In the genomic region with DNA sequence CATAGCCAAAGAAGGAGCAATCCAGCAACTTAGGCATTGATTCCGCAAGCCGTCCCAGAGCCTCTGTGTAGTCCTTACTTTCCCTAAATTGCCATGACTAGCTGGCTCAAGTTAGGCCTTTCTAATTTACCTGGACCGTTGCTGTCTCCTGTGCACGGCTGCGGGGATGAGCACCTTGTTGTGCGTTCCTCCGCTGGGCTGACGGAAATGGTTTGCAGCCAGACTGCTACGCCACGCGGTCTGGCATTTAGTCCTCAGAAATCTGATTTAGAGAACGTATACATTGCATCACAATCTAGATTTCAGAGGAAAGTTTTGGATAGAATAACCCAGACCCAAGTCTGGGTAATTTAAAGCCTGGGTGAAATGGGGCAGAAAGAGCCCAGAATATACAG, we compare ENCODE assay signal across 23 cellular contexts.
DNase-seq lines count a peak whose midpoint lies in the region; ATAC-seq and TF ChIP-seq lines count a peak whose summit lies in the region.
"Had no signal": no experiment of that assay in that cellular context is flagged by ENCODE, and none has a peak within 500 bp of the region (broad histone marks: within the 10 kb centered on the region; RNA-seq: fewer than 3 reads in every experiment).

No MANE protein-coding gene starts in this region.

- peaks cover 29% of the 10 kb centered on the region in 2 donors for H3K4me1 ChIP-seq in mucosa of rectum (ENCODE audit: control insufficient read depth in 2 of 2, insufficient read depth in 2 of 2, low read length in 2 of 2)

- H3K4me3 Mint-ChIP-seq in activated naive CD4-positive, alpha-beta T cell treated with anti-CD3 and anti-CD28 coated beads, Interleukin-2, amount 10 ng/mL, durations not matched to agents 7 days and 5 days = no peak overlapping the region
- peak overlapping the region; percentile 87 for H3K4me3 Mint-ChIP-seq in T-helper 17 cell
- no peak overlapping the region for H3K4me3 Mint-ChIP-seq in osteocyte (ENCODE audit: unreplicated experiment)
- H3K4me3 Mint-ChIP-seq: activated CD8-positive, alpha-beta T cell treated with anti-CD3 and anti-CD28 coated beads for 36 hours; activated naive CD8-positive, alpha-beta T cell had no signal

- H3K4me1 Mint-ChIP-seq in activated naive CD4-positive, alpha-beta T cell treated with anti-CD3 and anti-CD28 coated beads, Interleukin-2, amount 10 ng/mL, durations not matched to agents 7 days and 5 days = peaks cover 53% of the 10 kb centered on the region
- H3K4me1 Mint-ChIP-seq in T-helper 17 cell = peaks cover 35% of the 10 kb centered on the region
- no peaks in the 10 kb centered on the region for H3K4me1 Mint-ChIP-seq in osteocyte (ENCODE audit: unreplicated experiment)

- H3K36me3 ChIP-seq in mucosa of rectum (ENCODE audit: control insufficient read depth in 2 of 2, insufficient read depth in 2 of 2, low read length in 2 of 2) = no peaks in the 10 kb centered on the region
- H3K36me3 ChIP-seq: cardiac muscle cell, thoracic aorta had no signal

- no peaks in the 10 kb centered on the region for H3K9me3 Mint-ChIP-seq in activated naive CD4-positive, alpha-beta T cell treated with anti-CD3 and anti-CD28 coated beads, Interleukin-2, amount 10 ng/mL, durations not matched to agents 7 days and 5 days
- H3K9me3 Mint-ChIP-seq in activated naive CD4-positive, alpha-beta T cell treated with anti-CD3 and anti-CD28 coated beads, Interleukin-2, amount 50 U/mL, for 72 hours = peaks cover 0 to 1% of the 10 kb centered on the region in 2 donors
- no peaks in the 10 kb centered on the region for H3K9me3 Mint-ChIP-seq in osteocyte (ENCODE audit: unreplicated experiment)
- H3K9me3 Mint-ChIP-seq: activated CD8-positive, alpha-beta T cell treated with anti-CD3 and anti-CD28 coated beads for 36 hours; activated T-helper 2 cell treated with anti-CD3 and anti-CD28 coated beads, Interferon-gamma antibody, Interleukin-2, Interleukin-4, amounts not matched to agents 10 μg/mL and 5 μg/mL and 100 μg/mL, durations not matched to agents 14 hours and 24 hours and 36 hours; memory B cell had no signal

- peaks cover 5% of the 10 kb centered on the region for H3K27me3 Mint-ChIP-seq in activated naive CD4-positive, alpha-beta T cell treated with anti-CD3 and anti-CD28 coated beads, Interleukin-2, amount 10 ng/mL, durations not matched to agents 7 days and 5 days
- H3K27me3 Mint-ChIP-seq in T-helper 17 cell (no peaks in the 10 kb centered on the region), osteocyte (ENCODE audit: unreplicated experiment) (peaks cover 2% of the 10 kb centered on the region)
- H3K27me3 Mint-ChIP-seq: activated naive CD8-positive, alpha-beta T cell; memory B cell had no signal

- no peak for ATAC-seq in activated naive CD4-positive, alpha-beta T cell treated with anti-CD3 and anti-CD28 coated beads, Interleukin-2, amount 50 U/mL, for 72 hours
- no peak for ATAC-seq in T-helper 17 cell
- ATAC-seq in HG03045 (IDR thresholded peaks at IDR 0.05; ENCODE audit: unreplicated experiment) = no peak
- ATAC-seq: activated CD8-positive, alpha-beta T cell treated with anti-CD3 and anti-CD28 coated beads for 36 hours; stimulated activated naive CD8-positive, alpha-beta T cell treated with anti-CD3 and anti-CD28 coated beads, Interleukin-15, Interleukin-2, amounts not matched to agents 100 U/mL and 50 U/mL, for 24 hours had no signal

- H3K9ac ChIP-seq in mucosa of rectum (ENCODE audit: low read depth in 1 of 2, low read length in 2 of 2) = peak overlapping the region; percentile 53 to 71
- H3K9ac ChIP-seq: GM23248 had no signal

- H3K27me3 ChIP-seq in mucosa of rectum (ENCODE audit: control insufficient read depth in 2 of 2, insufficient read depth in 2 of 2, low read length in 2 of 2) = no peaks in the 10 kb centered on the region
- H3K27me3 ChIP-seq: cardiac muscle cell had no signal

- H3K9me3 ChIP-seq in T-helper 17 cell (ENCODE audit: control insufficient read depth, low read length, poor library complexity, severe bottlenecking) = no peaks in the 10 kb centered on the region
- no peaks in the 10 kb centered on the region for H3K9me3 ChIP-seq in mucosa of rectum (ENCODE audit: control insufficient read depth in 2 of 2, low read length in 2 of 2)
- H3K9me3 ChIP-seq: thoracic aorta had no signal

- intact Hi-C loops in posterior cingulate gyrus (cut with DNase I) = no loop called here

- H3K4me3 ChIP-seq in mucosa of rectum (ENCODE audit: low read length in 2 of 2) = peak overlapping the region in 1 of 2 donors; percentile 48
- H3K4me3 ChIP-seq: cardiac muscle cell, GM23248, PC-9, thoracic aorta had no signal

- H3K27ac Mint-ChIP-seq in activated naive CD4-positive, alpha-beta T cell treated with anti-CD3 and anti-CD28 coated beads, Interleukin-2, amount 10 ng/mL, durations not matched to agents 7 days and 5 days = peak overlapping the region; percentile 97
- no peak overlapping the region for H3K27ac Mint-ChIP-seq in activated naive CD4-positive, alpha-beta T cell treated with anti-CD3 and anti-CD28 coated beads, Interleukin-2, amount 50 U/mL, for 72 hours
- peak overlapping the region; percentile 92 for H3K27ac Mint-ChIP-seq in T-helper 17 cell
- no peak overlapping the region for H3K27ac Mint-ChIP-seq in osteocyte (ENCODE audit: unreplicated experiment)
- H3K27ac Mint-ChIP-seq: activated CD8-positive, alpha-beta T cell treated with anti-CD3 and anti-CD28 coated beads for 36 hours; activated naive CD8-positive, alpha-beta T cell; activated T-helper 2 cell treated with anti-CD3 and anti-CD28 coated beads, Interferon-gamma antibody, Interleukin-2, Interleukin-4, amounts not matched to agents 10 μg/mL and 5 μg/mL and 100 μg/mL, durations not matched to agents 14 hours and 24 hours and 36 hours had no signal

- DNase-seq in activated naive CD4-positive, alpha-beta T cell treated with anti-CD3 and anti-CD28 coated beads, Interleukin-2, amount 10 ng/mL, durations not matched to agents 7 days and 5 days = no peak
- DNase-seq in activated naive CD4-positive, alpha-beta T cell treated with anti-CD3 and anti-CD28 coated beads, Interleukin-2, amount 50 U/mL, for 72 hours (ENCODE audit: low spot score in 2 of 2) = no peak
- DNase-seq in T-helper 17 cell = no peak
- DNase-seq in posterior cingulate gyrus = no peak
- DNase-seq in osteocyte (ENCODE audit: extremely low spot score, unreplicated experiment) = no peak
- DNase-seq in NCI-H2227 (lab: John Stamatoyannopoulos, UW; ENCODE audit: unreplicated experiment) = no peak
- DNase-seq: ACHN; activated CD8-positive, alpha-beta T cell treated with anti-CD3 and anti-CD28 coated beads for 36 hours; anterior cingulate cortex; cortex of kidney; GM23248; hippocampal formation; NCI-H1092; NCI-H524 treated with DMSO at 0.1 percent for 48 hours; PC-9; stimulated activated naive CD8-positive, alpha-beta T cell treated with anti-CD3 and anti-CD28 coated beads, Interleukin-15, Interleukin-2, amounts not matched to agents 100 U/mL and 50 U/mL, for 24 hours had no signal

- H3K36me3 Mint-ChIP-seq in activated naive CD4-positive, alpha-beta T cell treated with anti-CD3 and anti-CD28 coated beads, Interleukin-2, amount 10 ng/mL, durations not matched to agents 7 days and 5 days = no peaks in the 10 kb centered on the region
- no peaks in the 10 kb centered on the region for H3K36me3 Mint-ChIP-seq in activated naive CD4-positive, alpha-beta T cell treated with anti-CD3 and anti-CD28 coated beads, Interleukin-2, amount 50 U/mL, for 72 hours
- no peaks in the 10 kb centered on the region for H3K36me3 Mint-ChIP-seq in T-helper 17 cell (ENCODE audit: low read depth)
- H3K36me3 Mint-ChIP-seq in osteocyte (ENCODE audit: unreplicated experiment) = no peaks in the 10 kb centered on the region
- H3K36me3 Mint-ChIP-seq: activated naive CD8-positive, alpha-beta T cell; memory B cell had no signal

- CTCF ChIA-PET in activated naive CD4-positive, alpha-beta T cell treated with anti-CD3 and anti-CD28 coated beads, Interleukin-2, amount 10 ng/mL, durations not matched to agents 7 days and 5 days (lab: Charles Lee) = interaction anchor here (1.0 to 1.1 kb wide), 2 partner anchors 9 to 21 kb away, joined by 3 to 4 read pairs; no protein-coding TSS in a partner anchor

- peak overlapping the region; percentile 95 to 98 for H3K27ac ChIP-seq in mucosa of rectum (ENCODE audit: low read depth in 2 of 2, low read length in 2 of 2)
- H3K27ac ChIP-seq: cardiac muscle cell, GM23248, PC-9, thoracic aorta had no signal

- no peak for TF ChIP-seq CTCF in osteocyte (IDR thresholded peaks at IDR 0.05)

Comparison
In these comparisons a context has a peak if more than half of its experiments do, and no peak if none do; other contexts are left out.
1. H3K27ac Mint-ChIP-seq: peak in activated naive CD4-positive, alpha-beta T cell treated with anti-CD3 and anti-CD28 coated beads, Interleukin-2, amount 10 ng/mL, durations not matched to agents 7 days and 5 days (single experiment) and T-helper 17 cell (single experiment); none in activated naive CD4-positive, alpha-beta T cell treated with anti-CD3 and anti-CD28 coated beads, Interleukin-2, amount 50 U/mL, for 72 hours (0 of 2) and osteocyte (single experiment).